In genomic region chr5:172764861-172765765, GRCh38 we compare ENCODE assay signal across 8 cellular contexts.
DNase-seq lines count a peak whose midpoint lies in the region; ATAC-seq and TF ChIP-seq lines count a peak whose summit lies in the region.

No MANE protein-coding gene starts in this region.

- no peaks in the 10 kb centered on the region for H3F3A ChIP-seq in OCI-LY1 (ENCODE audit: insufficient read depth, low read length)

- H3K9me3 ChIP-seq in OCI-LY1 (ENCODE audit: low read length), result peaks cover 2% of the 10 kb centered on the region; the same call in 1 of the 2 replicates

- peaks cover 14% of the 10 kb centered on the region for H3K4me1 ChIP-seq in OCI-LY1 (ENCODE audit: insufficient read depth, low read length, severe bottlenecking)

- H3K27me3 ChIP-seq in OCI-LY1 (ENCODE audit: insufficient read depth, low read length), result no peaks in the 10 kb centered on the region

- H4K20me1 ChIP-seq in OCI-LY1 (ENCODE audit: insufficient read depth, low read length), result no peaks in the 10 kb centered on the region

- TF ChIP-seq CTCF in OCI-LY1 (IDR thresholded peaks at IDR 0.05; ENCODE audit: low read length), result no peak

- H3K36me3 ChIP-seq in OCI-LY1 (ENCODE audit: insufficient read depth, low read length), result no peaks in the 10 kb centered on the region; the same call in 1 of the 2 replicates

- ATAC-seq in GM21526 (IDR thresholded peaks at IDR 0.05; ENCODE audit: low FRiP score, unreplicated experiment), result peak; percentile 61

- peak overlapping the region; percentile 80 for H3K4me2 ChIP-seq in OCI-LY1 (ENCODE audit: low read length)

- no peaks in the 10 kb centered on the region for H3K9me2 ChIP-seq in OCI-LY1 (ENCODE audit: low read depth, low read length)

- DNase-seq in DMS 273 (lab: John Stamatoyannopoulos, UW; ENCODE audit: unreplicated experiment) (peak; percentile 99), HuH-7 (ENCODE audit: low spot score) (peak; percentile 94), activated T-cell treated with anti-CD3 and anti-CD28 coated beads for 1 hour (ENCODE audit: low read depth) (peak; percentile 89), epidermal melanocyte (ENCODE audit: insufficient read length, low spot score) (peak; percentile 99), middle frontal gyrus (ENCODE audit: extremely low spot score, low spot score) (peak; percentile 90)
- peak; percentile 88 to 91 for DNase-seq in stimulated activated CD8-positive, alpha-beta memory T cell treated with anti-CD3 and anti-CD28 coated beads, Interleukin-2, amount 100 ng/mL, for 1 hour (ENCODE audit: low read depth in 2 of 2)

- H3K4me3 ChIP-seq in OCI-LY1 (ENCODE audit: low read depth, low read length, poor library complexity, severe bottlenecking), result peak overlapping the region; percentile 57

- peak overlapping the region; percentile 46; the same call in 1 of the 2 replicates for H3K9ac ChIP-seq in OCI-LY1 (ENCODE audit: low read length)

- no peak overlapping the region for H3K27ac ChIP-seq in OCI-LY1 (ENCODE audit: low read depth, low read length, poor library complexity, severe bottlenecking)

- H3K79me2 ChIP-seq in OCI-LY1 (ENCODE audit: insufficient read depth, low read length), result no peaks in the 10 kb centered on the region

- H2AFZ ChIP-seq in OCI-LY1 (ENCODE audit: low read length), result no peak overlapping the region
